In genomic region chr11:14565845-14566244, GRCh38 we compare ENCODE assay signal across 1 cellular context.
TF ChIP-seq lines count a peak whose summit lies in the region.

No MANE protein-coding gene starts in this region.

TF ChIP-seq in GM23338, 12 proteins besides CTCF, POLR2A, EP300 and RAD21 (continued from another document):
- TF ChIP-seq REST (IDR thresholded peaks at IDR 0.05; ENCODE audit: unreplicated experiment) = no peak
- TF ChIP-seq NANOG (IDR thresholded peaks at IDR 0.05; ENCODE audit: borderline replicate concordance) = no peak
- TF ChIP-seq ZNF114 (CRISPR knock-in tag; IDR thresholded peaks at IDR 0.05) = no peak
- no peak for TF ChIP-seq JUNB (IDR thresholded peaks at IDR 0.05; ENCODE audit: unreplicated experiment)
- TF ChIP-seq ZNF331 (CRISPR knock-in tag; IDR thresholded peaks at IDR 0.05; ENCODE audit: low read depth) = no peak
- no peak for TF ChIP-seq EZH2phosphoT487 (IDR thresholded peaks at IDR 0.05; ENCODE audit: unreplicated experiment)
- TF ChIP-seq ZNF462 (CRISPR knock-in tag; IDR thresholded peaks at IDR 0.05) = no peak
